In genomic region chr9:105067895-105068580, GRCh38 we compare ENCODE assay signal across 1 cellular context.
TF ChIP-seq lines count a peak whose summit lies in the region.

No MANE protein-coding gene starts in this region.

TF ChIP-seq in HCT116, 20 proteins besides CTCF, POLR2A, EP300 and RAD21 (continued from another document):
- TF ChIP-seq ZBTB33 (IDR thresholded peaks at IDR 0.05; ENCODE audit: extremely low read depth, insufficient replicate concordance, low read length) (no peak), FOSL1 (IDR thresholded peaks at IDR 0.05; ENCODE audit: low read depth) (no peak), POLR2AphosphoS5 (IDR thresholded peaks at IDR 0.05; ENCODE audit: low read depth, low read length) (no peak)
